ENCODE assay signal across 1 cellular context in the genomic region with DNA sequence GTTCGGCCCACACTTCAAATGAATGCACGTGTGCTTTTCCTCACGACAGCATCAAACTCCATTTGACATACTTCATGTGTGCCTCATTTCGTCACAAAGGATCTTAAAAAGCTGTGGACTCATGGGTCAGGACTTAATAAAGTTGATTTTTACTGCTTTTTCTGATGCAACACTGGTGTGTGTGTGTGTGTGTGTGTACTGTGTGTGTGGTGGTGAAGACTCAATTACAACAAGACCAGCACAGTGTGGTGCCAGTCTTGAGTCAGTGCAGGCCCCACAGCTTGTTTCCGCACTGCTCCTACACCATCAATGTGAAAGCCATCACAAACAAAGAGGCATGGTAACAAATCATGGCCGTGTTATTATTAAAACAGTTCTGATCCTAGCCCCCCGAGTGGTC.
TF ChIP-seq lines count a peak whose summit lies in the region.

No MANE protein-coding gene starts in this region.

TF ChIP-seq in H1, 55 proteins besides CTCF, POLR2A, EP300 and RAD21:
- no peak for TF ChIP-seq NRF1 (IDR thresholded peaks at IDR 0.05; ENCODE audit: low read depth, low read length)
